26 cellular contexts compared by ENCODE assay signal in the genomic region with DNA sequence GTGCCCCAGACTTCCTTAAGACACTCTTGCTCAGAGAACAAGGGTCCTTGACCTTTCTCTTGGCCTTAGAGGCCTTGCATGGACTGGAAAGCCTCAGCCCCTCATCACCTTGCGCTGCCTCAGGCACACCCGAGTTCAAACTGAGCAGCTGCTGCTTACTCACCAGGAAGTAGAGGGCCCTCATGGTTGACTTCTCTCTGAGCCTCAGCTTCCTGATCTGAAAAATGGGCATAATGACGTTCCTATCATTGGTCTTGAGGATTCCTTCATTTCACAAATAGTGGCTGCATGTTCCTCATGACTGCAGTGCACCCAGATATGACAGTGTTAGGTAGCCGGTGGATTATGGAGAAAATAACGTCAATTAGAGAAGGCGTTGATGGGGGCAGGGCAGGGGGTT. TPM values are rescaled to one million over a fixed set of nuclear protein-coding genes. Genes with fewer than 3 reads are reported as not detected.
DNase-seq lines count a peak whose midpoint lies in the region; ATAC-seq, FAIRE-seq and TF ChIP-seq lines count a peak whose summit lies in the region.
"Had no signal": no experiment of that assay in that cellular context is flagged by ENCODE, and none has a peak within 500 bp of the region (broad histone marks: within the 10 kb centered on the region; RNA-seq: fewer than 3 reads in every experiment).

No MANE protein-coding gene starts in this region.

- TF ChIP-seq POLR2A in A549 (IDR thresholded peaks at IDR 0.05; ENCODE audit: low read length): no peak
- TF ChIP-seq POLR2A in gastroesophageal sphincter (IDR thresholded peaks at IDR 0.05): no peak

- no peaks in the 10 kb centered on the region for H3K9me3 ChIP-seq in A549
- H3K9me3 ChIP-seq in gastroesophageal sphincter: no peaks in the 10 kb centered on the region
- H3K9me3 ChIP-seq: ascending aorta, neutrophil had no signal

- H3K4me3 ChIP-seq in A549 (no peak overlapping the region), gastroesophageal sphincter (no peak overlapping the region)
- H3K4me3 ChIP-seq: ascending aorta, GM23248, smooth muscle cell had no signal

- H3K36me3 ChIP-seq in gastroesophageal sphincter: peaks cover 0 to 66% of the 10 kb centered on the region in 2 donors

- TF ChIP-seq EP300 in A549 (IDR thresholded peaks at IDR 0.05) (no peak), gastroesophageal sphincter (IDR thresholded peaks at IDR 0.05) (no peak)

- CTCF ChIA-PET in A549 (lab: Yijun Ruan, JAX): interaction anchor here (4.9 to 38.0 kb wide), 3 partner anchors 8 to 475 kb away, joined by 16 to 1029 read pairs (median 1029); a partner anchor contains a TSS
- CTCF ChIA-PET in RWPE1 (lab: Yijun Ruan, JAX): interaction anchor here (0.7 kb wide), 1 partner anchor 512 kb away, joined by 4 read pairs; no protein-coding TSS in a partner anchor

- POLR2A ChIA-PET in A549 (lab: Yijun Ruan, JAX) (no interaction called here), RWPE1 (lab: Yijun Ruan, JAX; ENCODE audit: low non-redundant PET) (no interaction called here)

- H3K27ac ChIP-seq in A549: no peak overlapping the region
- peak overlapping the region; percentile 100 for H3K27ac ChIP-seq in RWPE1
- peak overlapping the region in 3 of 4 donors; percentile 87 to 100 (median 97) for H3K27ac ChIP-seq in gastroesophageal sphincter
- H3K27ac ChIP-seq: 22Rv1, GM23248, neutrophil, WERI-Rb-1 had no signal

- WGBS in A549 (ENCODE audit: missing lambda C conversion rate): 89% methylated on average over 6 of the region's 6 CpGs
- WGBS in gastroesophageal sphincter (ENCODE audit: low coverage in 1 of 2), 2 donors: 60 to 69% methylated on average over 2 to 3 of the region's 6 CpGs

- no peak for TF ChIP-seq RAD21 in A549 (conservative IDR thresholded peaks at IDR 0.05 in 1 of 2, IDR thresholded peaks at IDR 0.05 in 1 of 2)

- no peak overlapping the region for H3K4me2 ChIP-seq in A549
- H3K4me2 ChIP-seq: smooth muscle cell had no signal

- H3K27me3 ChIP-seq in gastroesophageal sphincter: no peaks in the 10 kb centered on the region
- H3K27me3 ChIP-seq: ascending aorta, neutrophil had no signal

- FAIRE-seq in A549 (lab: Jason Lieb, UNC): no peak

- peak; percentile 16 for DNase-seq in DMS53 (lab: John Stamatoyannopoulos, UW)
- DNase-seq in DMS53 treated with DMSO at 0.1 percent for 48 hours (lab: John Stamatoyannopoulos, UW; ENCODE audit: unreplicated experiment): no peak
- DNase-seq in A549 (ENCODE audit: low read depth in 1 of 2, low spot score in 1 of 2): no peak
- DNase-seq in RWPE1 (ENCODE audit: low spot score): no peak
- DNase-seq in pons (ENCODE audit: low spot score): no peak
- no peak for DNase-seq in activated CD4-positive, alpha-beta T cell treated with anti-CD3 and anti-CD28 coated beads, Interleukin-2, amount 50 U/mL, for 4 hours
- DNase-seq: activated naive CD4-positive, alpha-beta T cell treated with anti-CD3 and anti-CD28 coated beads, Interleukin-2, amount 50 U/mL, for 16 hours; activated T-cell treated with anti-CD3 and anti-CD28 coated beads, Interleukin-2, amount 50 U/mL, for 48 hours; COR-L47; DND-41; erythroblast; foreskin melanocyte; GM23248; hippocampal formation; left ventricle myocardium superior; NCI-H1436; NCI-H2107; stimulated activated naive CD4-positive, alpha-beta T cell; WERI-Rb-1 had no signal

- TF ChIP-seq CTCF in A549 (IDR thresholded peaks at IDR 0.05) (no peak), RWPE1 (conservative IDR thresholded peaks at IDR 0.05; ENCODE audit: low read depth) (no peak), gastroesophageal sphincter (IDR thresholded peaks at IDR 0.05) (no peak)

- ATAC-seq in A549 (no peak), gastroesophageal sphincter (no peak), GM18861 (IDR thresholded peaks at IDR 0.05; ENCODE audit: unreplicated experiment) (no peak)
- ATAC-seq: left ventricle myocardium superior, Panc1 had no signal

- H3K4me1 ChIP-seq in A549 (peaks cover 20% of the 10 kb centered on the region), gastroesophageal sphincter (peaks cover 0 to 51% (median 34%) of the 10 kb centered on the region in 3 donors)

TF ChIP-seq in A549, 52 proteins besides CTCF, POLR2A, EP300 and RAD21:
- TF ChIP-seq RCOR1 (IDR thresholded peaks at IDR 0.05; ENCODE audit: low read depth, low read length) (no peak), KDM1A (IDR thresholded peaks at IDR 0.05; ENCODE audit: low read depth) (peak; percentile 55; the same call in 1 of the 2 replicates)

RNA-seq across cellular contexts. Expression of a gene that starts 28.6 kb away (rescaled TPM):
- polyA plus RNA-seq in A549 (2011; rRNA removed) (16.8 and 25.1 TPM in 2 replicates), A549 (2017; fragmentation: RNase III; extraction: RNeasy Plus Mini Kit Qiagen cat#74134 plus additional on column Dnase treatment) (47.9 to 67.5 TPM (median 54.9 TPM) in 3 replicates)
- polyA plus RNA-seq in A549 (2012; cell fraction: cytosol; rRNA removed): 51.4 and 90.0 TPM in 2 replicates
- polyA plus RNA-seq in A549 (2012; cell fraction: nucleus; rRNA removed): 63.3 and 123 TPM in 2 replicates
- polyA minus RNA-seq in A549 (2011; rRNA and poly(A)+ RNA removed): 18.1 and 21.3 TPM in 2 replicates
- total RNA-seq in gastroesophageal sphincter: 10 to 100 TPM in 2 of 4 donors, 1 to 10 TPM in 2; 7.4 to 14.3 (median 10.4) TPM

RNA-seq across cellular contexts. Expression of a gene that starts 38.2 kb away (rescaled TPM):
- polyA plus RNA-seq in A549 (2011; rRNA removed) (140 and 149 TPM in 2 replicates), A549 (2017; fragmentation: RNase III; extraction: RNeasy Plus Mini Kit Qiagen cat#74134 plus additional on column Dnase treatment) (140 to 167 TPM (median 161 TPM) in 3 replicates)
- 95.3 and 125 TPM in 2 replicates for polyA plus RNA-seq in A549 (2012; cell fraction: cytosol; rRNA removed)
- polyA plus RNA-seq in A549 (2012; cell fraction: nucleus; rRNA removed): 109 and 124 TPM in 2 replicates
- polyA minus RNA-seq in A549 (2011; rRNA and poly(A)+ RNA removed): 150 and 168 TPM in 2 replicates
- total RNA-seq in gastroesophageal sphincter: 100 to 1,000 TPM in 1 of 4 donors, 10 to 100 TPM in 3; 58.7 to 100 (median 71.6) TPM

RNA-seq across cellular contexts. Expression of a gene that starts 38.8 kb away (rescaled TPM):
- polyA plus RNA-seq in A549 (2011; rRNA removed) (20.5 and 20.8 TPM in 2 replicates), A549 (2017; fragmentation: RNase III; extraction: RNeasy Plus Mini Kit Qiagen cat#74134 plus additional on column Dnase treatment) (22.7 to 26.2 TPM (median 26.0 TPM) in 3 replicates)
- 25.2 and 33.6 TPM in 2 replicates for polyA plus RNA-seq in A549 (2012; cell fraction: cytosol; rRNA removed)
- 37.5 and 53.0 TPM in 2 replicates for polyA plus RNA-seq in A549 (2012; cell fraction: nucleus; rRNA removed)
- polyA minus RNA-seq in A549 (2011; rRNA and poly(A)+ RNA removed): 26.6 and 34.0 TPM in 2 replicates
- 10 to 100 TPM; 59.6 to 91.2 (median 67.5) TPM for total RNA-seq in gastroesophageal sphincter

Comparison
In these comparisons a context has a peak if more than half of its experiments do, and no peak if none do; other contexts are left out.
1. H3K27ac ChIP-seq: peak in RWPE1 (single experiment) and gastroesophageal sphincter (3 of 4); none in A549 (0 of 2).